ENCODE assay signal across 3 cellular contexts in the genomic region with DNA sequence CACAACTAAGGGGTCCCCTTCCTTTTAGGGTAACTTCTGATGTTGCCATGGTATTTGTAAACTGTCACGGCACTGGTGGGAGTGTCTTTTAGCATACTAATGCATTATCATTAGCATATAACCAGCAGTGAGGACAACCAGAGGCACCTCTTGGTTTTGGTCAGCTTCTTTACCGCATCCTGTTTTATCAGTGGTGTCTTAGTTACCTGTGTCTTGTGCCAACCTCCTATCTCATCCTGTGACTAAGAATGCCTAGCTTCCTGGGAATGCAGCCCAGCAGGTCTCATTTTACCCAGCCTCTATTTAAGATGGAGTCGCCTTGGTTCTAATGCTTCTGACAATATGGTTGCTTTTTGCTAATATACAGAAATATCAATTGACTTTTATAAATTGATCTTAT.
TF ChIP-seq lines count a peak whose summit lies in the region.

No MANE protein-coding gene starts in this region.

TF ChIP-seq in SK-N-SH treated with all-trans-retinoic acid at 6 μM for 48 hours, 23 proteins besides CTCF, POLR2A, EP300 and RAD21:
- TF ChIP-seq TOX (CRISPR knock-in tag; IDR thresholded peaks at IDR 0.05; ENCODE audit: borderline replicate concordance) (no peak), PPARA (CRISPR knock-in tag; IDR thresholded peaks at IDR 0.05; ENCODE audit: borderline replicate concordance) (no peak), CSDC2 (CRISPR knock-in tag; IDR thresholded peaks at IDR 0.05) (0 out of 2 replicates have a peak, but pooled peaks have one; percentile 19)
TF ChIP-seq in SK-N-SH treated with all-trans-retinoic acid at 6 μM for 48 hours: peak in this region for 1.

TF ChIP-seq in SK-N-SH, 30 proteins besides CTCF, POLR2A, EP300 and RAD21:
- TF ChIP-seq TCF12 (IDR thresholded peaks at IDR 0.05) (no peak), MEF2A (IDR thresholded peaks at IDR 0.05; ENCODE audit: borderline replicate concordance, low read depth) (no peak)

TF ChIP-seq in WTC11, 78 proteins besides CTCF, POLR2A, EP300 and RAD21:
- TF ChIP-seq, protein P1, sequence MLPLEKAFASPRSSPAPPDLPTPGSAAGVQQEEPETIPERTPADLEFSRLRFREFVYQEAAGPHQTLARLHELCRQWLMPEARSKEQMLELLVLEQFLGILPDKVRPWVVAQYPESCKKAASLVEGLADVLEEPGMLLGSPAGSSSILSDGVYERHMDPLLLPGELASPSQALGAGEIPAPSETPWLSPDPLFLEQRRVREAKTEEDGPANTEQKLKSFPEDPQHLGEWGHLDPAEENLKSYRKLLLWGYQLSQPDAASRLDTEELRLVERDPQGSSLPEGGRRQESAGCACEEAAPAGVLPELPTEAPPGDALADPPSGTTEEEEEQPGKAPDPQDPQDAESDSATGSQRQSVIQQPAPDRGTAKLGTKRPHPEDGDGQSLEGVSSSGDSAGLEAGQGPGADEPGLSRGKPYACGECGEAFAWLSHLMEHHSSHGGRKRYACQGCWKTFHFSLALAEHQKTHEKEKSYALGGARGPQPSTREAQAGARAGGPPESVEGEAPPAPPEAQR (CRISPR knock-in tag; IDR thresholded peaks at IDR 0.05): 0 out of 2 replicates have a peak, but pooled peaks have one; percentile 16
- TF ChIP-seq, protein P2, sequence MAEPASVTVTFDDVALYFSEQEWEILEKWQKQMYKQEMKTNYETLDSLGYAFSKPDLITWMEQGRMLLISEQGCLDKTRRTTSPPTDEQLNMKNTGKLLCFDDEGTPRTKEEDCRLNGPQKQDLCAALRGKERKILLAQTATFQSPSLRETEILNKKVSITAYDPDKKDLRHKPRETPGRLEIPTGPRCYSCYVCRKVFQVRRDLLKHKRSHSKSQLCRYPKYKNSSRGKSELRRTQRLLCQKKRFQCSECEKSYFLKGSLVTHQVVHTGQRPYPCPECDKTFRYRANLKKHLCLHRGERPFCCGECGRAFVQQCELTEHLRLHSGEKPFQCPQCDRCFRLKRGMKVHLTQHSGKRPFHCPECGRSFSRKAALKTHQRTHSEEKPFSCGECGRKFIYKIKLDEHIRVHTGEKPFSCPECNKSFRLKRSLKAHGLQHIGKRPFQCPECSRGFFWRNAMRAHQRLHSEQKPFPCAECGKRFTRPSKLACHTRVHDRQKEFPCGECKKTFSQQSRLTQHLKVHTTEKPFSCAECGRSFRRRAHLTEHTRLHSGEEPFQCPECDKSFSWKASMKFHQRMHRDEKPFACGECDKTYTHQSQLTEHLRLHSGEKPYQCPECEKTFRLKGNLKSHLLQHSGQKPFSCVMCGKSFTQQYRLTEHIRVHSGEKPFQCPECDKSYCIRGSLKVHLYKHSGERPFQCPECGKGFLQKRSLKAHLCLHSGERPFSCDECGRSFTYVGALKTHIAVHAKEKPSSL (CRISPR knock-in tag; conservative IDR thresholded peaks at IDR 0.05): no peak
